ENCODE assay signal across 10 cellular contexts in genomic region chr5:100270323-100270771, GRCh38.
DNase-seq lines count a peak whose midpoint lies in the region; ATAC-seq, FAIRE-seq and TF ChIP-seq lines count a peak whose summit lies in the region.
"Had no signal": no experiment of that assay in that cellular context is flagged by ENCODE, and none has a peak within 500 bp of the region (broad histone marks: within the 10 kb centered on the region; RNA-seq: fewer than 3 reads in every experiment).

No MANE protein-coding gene starts in this region.

- peak; percentile 66 for ATAC-seq in HG02938 (IDR thresholded peaks at IDR 0.05; ENCODE audit: unreplicated experiment)
- no peak for ATAC-seq in activated T-helper 17 cell treated with anti-CD3 and anti-CD28 coated beads, Interleukin-2, amount 50 U/mL, for 72 hours (replicated peaks)

- no peak for TF ChIP-seq POLR2A in GM12891 (IDR thresholded peaks at IDR 0.05; ENCODE audit: low read depth, low read length)

- H3K27ac Mint-ChIP-seq in activated T-helper 17 cell treated with anti-CD3 and anti-CD28 coated beads, Interleukin-2, amount 50 U/mL, for 72 hours = no peak overlapping the region
- H3K27ac Mint-ChIP-seq: B cell had no signal

- H3K27me3 Mint-ChIP-seq in activated T-helper 17 cell treated with anti-CD3 and anti-CD28 coated beads, Interleukin-2, amount 50 U/mL, for 72 hours = no peaks in the 10 kb centered on the region

- H3K9me3 Mint-ChIP-seq in activated T-helper 17 cell treated with anti-CD3 and anti-CD28 coated beads, Interleukin-2, amount 50 U/mL, for 72 hours = no peaks in the 10 kb centered on the region

- no peaks in the 10 kb centered on the region for H3K36me3 Mint-ChIP-seq in activated T-helper 17 cell treated with anti-CD3 and anti-CD28 coated beads, Interleukin-2, amount 50 U/mL, for 72 hours (ENCODE audit: low read depth)

- TF ChIP-seq CTCF in kidney epithelial cell (IDR thresholded peaks at IDR 0.05; ENCODE audit: insufficient read depth, low read length, poor library complexity, severe bottlenecking) = no peak

- H3K36me3 ChIP-seq in kidney epithelial cell (ENCODE audit: control insufficient read depth, insufficient read depth, low read length) = no peaks in the 10 kb centered on the region

- H3K4me3 ChIP-seq in kidney epithelial cell (ENCODE audit: low read depth, low read length) = no peak overlapping the region

- DNase-seq in DMS79 treated with DMSO at 0.1 percent for 48 hours (lab: John Stamatoyannopoulos, UW) (peak; percentile 49), RCC 7860 (ENCODE audit: low spot score) (peak; percentile 89), kidney epithelial cell (ENCODE audit: low read depth) (peak; percentile 80), GM12891 (ENCODE audit: insufficient read length, low spot score) (no peak), NCI-H2227 (lab: John Stamatoyannopoulos, UW; ENCODE audit: unreplicated experiment) (no peak), NCI-H2081 (lab: John Stamatoyannopoulos, UW) (no peak)
- DNase-seq: RPMI8226 had no signal

- FAIRE-seq in RCC 7860 (lab: Jason Lieb, UNC) = peak; percentile 99
- no peak for FAIRE-seq in GM12891 (lab: Jason Lieb, UNC)

- no peak overlapping the region for H3K4me3 Mint-ChIP-seq in activated T-helper 17 cell treated with anti-CD3 and anti-CD28 coated beads, Interleukin-2, amount 50 U/mL, for 72 hours
- H3K4me3 Mint-ChIP-seq: B cell had no signal

- no peaks in the 10 kb centered on the region for H3K27me3 ChIP-seq in kidney epithelial cell (ENCODE audit: control insufficient read depth, insufficient read depth, low read length)

- no peaks in the 10 kb centered on the region for H3K4me1 Mint-ChIP-seq in activated T-helper 17 cell treated with anti-CD3 and anti-CD28 coated beads, Interleukin-2, amount 50 U/mL, for 72 hours
- H3K4me1 Mint-ChIP-seq: B cell had no signal

TF ChIP-seq in GM12891, 5 proteins besides CTCF, POLR2A, EP300 and RAD21:
- TF ChIP-seq POLR2AphosphoS5 (IDR thresholded peaks at IDR 0.05; ENCODE audit: low read depth, low read length) (no peak), SPI1 (IDR thresholded peaks at IDR 0.05; ENCODE audit: low read depth, low read length) (no peak), PAX5 (IDR thresholded peaks at IDR 0.05; ENCODE audit: insufficient read depth, low read length, severe bottlenecking) (no peak)

Comparison
In these comparisons a context has a peak if more than half of its experiments do, and no peak if none do; other contexts are left out.
1. DNase-seq: peak in DMS79 treated with DMSO at 0.1 percent for 48 hours (single experiment), RCC 7860 (single experiment) and kidney epithelial cell (single experiment); none in GM12891 (single experiment), NCI-H2227 (single experiment) and NCI-H2081 (0 of 2).